Comparison of ENCODE assay signal across 10 cellular contexts in the genomic region with DNA sequence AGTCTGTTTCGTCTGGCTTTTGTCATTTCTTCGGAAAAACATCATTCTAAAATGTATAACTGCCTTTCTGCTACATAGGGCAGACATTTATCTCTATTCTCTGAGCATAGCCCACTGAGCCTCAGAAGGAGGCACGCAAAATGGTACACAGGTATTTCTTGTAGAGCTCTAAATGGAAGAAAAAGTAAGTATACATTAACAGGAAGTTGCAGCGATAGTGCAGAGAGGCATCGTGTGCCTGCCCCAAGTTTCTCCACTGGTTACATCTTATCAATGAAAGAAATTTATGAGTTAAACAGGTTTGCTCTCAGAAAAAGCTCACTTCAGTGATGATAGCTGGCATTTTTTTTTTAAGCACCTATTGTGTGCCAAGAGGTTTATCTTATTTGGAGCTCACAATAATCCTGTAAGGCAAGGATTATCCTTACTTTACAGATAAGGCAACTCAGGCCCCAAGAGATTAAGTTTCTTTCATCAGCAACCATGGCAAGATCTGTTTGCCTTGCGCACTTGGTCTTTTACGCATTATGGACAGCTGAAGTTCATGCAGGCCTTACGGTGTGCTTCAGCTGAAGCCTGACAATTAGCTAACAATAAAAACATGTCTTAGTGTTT. TPM values are rescaled to one million over a fixed set of nuclear protein-coding genes. Genes with fewer than 3 reads are reported as not detected.
DNase-seq lines count a peak whose midpoint lies in the region; ATAC-seq, FAIRE-seq and TF ChIP-seq lines count a peak whose summit lies in the region.
"Had no signal": no experiment of that assay in that cellular context is flagged by ENCODE, and none has a peak within 500 bp of the region (broad histone marks: within the 10 kb centered on the region; RNA-seq: fewer than 3 reads in every experiment).

No MANE protein-coding gene starts in this region.

- in situ Hi-C loops in IMR-90 (cut with MboI; ENCODE audit: low sequenced_read_pairs): no loop called here

- H2BK15ac ChIP-seq in IMR-90 (ENCODE audit: low read depth, low read length): no peak overlapping the region

- no peak for ATAC-seq in IMR-90 (ENCODE audit: low read depth)
- no peak for ATAC-seq in activated T-helper 17 cell treated with anti-CD3 and anti-CD28 coated beads, Interleukin-2, amount 50 U/mL, for 72 hours (replicated peaks)
- no peak for ATAC-seq in naive thymus-derived CD4-positive, alpha-beta T cell
- ATAC-seq: stimulated activated naive B cell treated with anti-CD40 and anti-IgM and Interleukin-4, amounts not matched to agents 10 μg/mL and 1 μg/mL and 100 μg/mL, for 72 hours had no signal

- no peak overlapping the region for H2AK9ac ChIP-seq in IMR-90 (replicated peaks; ENCODE audit: low read depth, low read length, poor library complexity)

- peak overlapping the region; percentile 86 to 97 (median 92) for H3K9ac ChIP-seq in BLaER1 treated with 17β-estradiol and CSF1 and Interleukin-3, amounts not matched to agents 10 nM and 100 nM
- no peak overlapping the region for H3K9ac ChIP-seq in IMR-90 (ENCODE audit: low read depth, low read length)

- no peak overlapping the region for H4K5ac ChIP-seq in IMR-90 (ENCODE audit: low read depth, low read length)

- no peak overlapping the region for H2BK120ac ChIP-seq in IMR-90 (ENCODE audit: low read depth, low read length)

- no peak overlapping the region for H2AFZ ChIP-seq in IMR-90 (replicated peaks; ENCODE audit: low read length, poor library complexity)

- H3K9me3 ChIP-seq in BLaER1 treated with 17β-estradiol and CSF1 and Interleukin-3, amounts not matched to agents 10 nM and 100 nM (replicated peaks in 1 of 11): peaks cover 14 to 31% (median 19%) of the 10 kb centered on the region in 11 experiments; a peak in 19 of 22 replicates
- H3K9me3 ChIP-seq in IMR-90 (ENCODE audit: control insufficient read depth, insufficient read depth, low read length): no peaks in the 10 kb centered on the region
- H3K9me3 ChIP-seq in naive thymus-derived CD4-positive, alpha-beta T cell (ENCODE audit: control insufficient read depth in 2 of 3, low read length in 3 of 3): no peaks in the 10 kb centered on the region

- H3K79me1 ChIP-seq in IMR-90 (ENCODE audit: low read depth in 1 of 2, low read length in 2 of 2): peaks cover 8 to 13% of the 10 kb centered on the region in 2 experiments

- peaks cover 0 to 6% (median 0%) of the 10 kb centered on the region in 11 experiments; a peak in 2 of 22 replicates for H3K36me3 ChIP-seq in BLaER1 treated with 17β-estradiol and CSF1 and Interleukin-3, amounts not matched to agents 10 nM and 100 nM
- H3K36me3 ChIP-seq in IMR-90 (ENCODE audit: control insufficient read depth, insufficient read depth, low read length): no peaks in the 10 kb centered on the region
- H3K36me3 ChIP-seq in naive thymus-derived CD4-positive, alpha-beta T cell (ENCODE audit: control insufficient read depth in 2 of 3, insufficient read depth in 3 of 3, low read length in 3 of 3): no peaks in the 10 kb centered on the region

- peak overlapping the region; percentile 95 to 98; a peak in 3 of 4 replicates for H4K8ac ChIP-seq in IMR-90 (ENCODE audit: low read depth in 2 of 2, low read length in 2 of 2)

- peaks cover 2% of the 10 kb centered on the region; the same call in 1 of the 2 replicates for H3K9me1 ChIP-seq in IMR-90 (ENCODE audit: insufficient read depth, low read length)

- H4K91ac ChIP-seq in IMR-90 (ENCODE audit: insufficient read depth, low read depth, low read length): no peak overlapping the region

- H3K27me3 Mint-ChIP-seq in activated T-helper 17 cell treated with anti-CD3 and anti-CD28 coated beads, Interleukin-2, amount 50 U/mL, for 72 hours: no peaks in the 10 kb centered on the region
- peaks cover 0 to 28% (median 0%) of the 10 kb centered on the region in 5 donors for H3K27me3 Mint-ChIP-seq in naive thymus-derived CD4-positive, alpha-beta T cell

- POLR2A ChIA-PET in IMR-90 (lab: Charles Lee; ENCODE audit: unreplicated experiment): no interaction called here
- POLR2A ChIA-PET in naive thymus-derived CD4-positive, alpha-beta T cell (lab: Charles Lee): interaction anchor here (0.5 to 5.5 kb wide), 25 partner anchors 8 to 1938 kb away, joined by 3 to 83 read pairs (median 4); a partner anchor contains a TSS

- TF ChIP-seq CTCF in IMR-90 (conservative IDR thresholded peaks at IDR 0.05; ENCODE audit: low read depth, low read length): no peak

- WGBS in IMR-90 (ENCODE audit: extremely low coverage in 2 of 2, insufficient read length in 1 of 2), 2 experiments: no CpG with 5 or more reads among the region's 8 CpGs

- DNase-seq in IMR-90: no peak
- peak in 3 of 9 donors; percentile 3 to 8 (median 5) for DNase-seq in naive thymus-derived CD4-positive, alpha-beta T cell
- DNase-seq in urothelium cell line (ENCODE audit: low spot score): no peak
- DNase-seq in NCI-H1417 treated with DMSO at 0.1 percent for 48 hours (lab: John Stamatoyannopoulos, UW): no peak
- DNase-seq in activated CD8-positive, alpha-beta memory T cell treated with anti-CD3 and anti-CD28 coated beads, Interleukin-2, amount 50 U/mL, for 4 hours: no peak
- DNase-seq in GM12892 (ENCODE audit: insufficient read length): no peak
- DNase-seq: hippocampal formation; stimulated activated naive B cell treated with anti-CD40 and anti-IgM and Interleukin-4, amounts not matched to agents 10 μg/mL and 1 μg/mL and 100 μg/mL, for 72 hours had no signal

- H3K4me3 Mint-ChIP-seq in activated T-helper 17 cell treated with anti-CD3 and anti-CD28 coated beads, Interleukin-2, amount 50 U/mL, for 72 hours: peak overlapping the region; percentile 92
- peak overlapping the region in 8 of 10 donors; percentile 83 to 99 (median 94) for H3K4me3 Mint-ChIP-seq in naive thymus-derived CD4-positive, alpha-beta T cell

- H2BK20ac ChIP-seq in IMR-90 (ENCODE audit: low read depth, low read length): no peak overlapping the region

- dilution Hi-C loops in IMR-90 (cut with HindIII; ENCODE audit: low sequenced_read_pairs, unreplicated experiment): no loop called here

- peak overlapping the region; percentile 87 to 98 (median 93) for H3K4me2 ChIP-seq in BLaER1 treated with 17β-estradiol and CSF1 and Interleukin-3, amounts not matched to agents 10 nM and 100 nM
- H3K4me2 ChIP-seq in IMR-90 (ENCODE audit: low read depth, low read length): no peak overlapping the region

- H2BK5ac ChIP-seq in IMR-90 (ENCODE audit: low read depth, low read length, poor library complexity, severe bottlenecking): no peak overlapping the region

- peaks cover 8% of the 10 kb centered on the region for H3K36me3 Mint-ChIP-seq in activated T-helper 17 cell treated with anti-CD3 and anti-CD28 coated beads, Interleukin-2, amount 50 U/mL, for 72 hours (ENCODE audit: low read depth)
- peaks cover 0 to 23% (median 3%) of the 10 kb centered on the region in 5 donors for H3K36me3 Mint-ChIP-seq in naive thymus-derived CD4-positive, alpha-beta T cell
- H3K36me3 Mint-ChIP-seq: stimulated activated naive B cell treated with anti-CD40 and anti-IgM and Interleukin-4, amounts not matched to agents 10 μg/mL and 1 μg/mL and 100 μg/mL, for 72 hours had no signal

- H3K27me3 ChIP-seq in BLaER1 treated with 17β-estradiol and CSF1 and Interleukin-3, amounts not matched to agents 10 nM and 100 nM: no peaks in the 10 kb centered on the region
- H3K27me3 ChIP-seq in IMR-90 (ENCODE audit: control insufficient read depth, insufficient read depth, low read length): no peaks in the 10 kb centered on the region
- H3K27me3 ChIP-seq in naive thymus-derived CD4-positive, alpha-beta T cell (ENCODE audit: control insufficient read depth in 2 of 2, insufficient read depth in 2 of 2, low read length in 2 of 2): no peaks in the 10 kb centered on the region

- no peak overlapping the region for H3K4ac ChIP-seq in IMR-90 (ENCODE audit: low read depth, low read length)

- FAIRE-seq in urothelium cell line (lab: Jason Lieb, UNC): no peak
- no peak for FAIRE-seq in GM12892 (lab: Jason Lieb, UNC)

- peaks cover 38 to 68% (median 56%) of the 10 kb centered on the region in 10 experiments for H3K4me1 ChIP-seq in BLaER1 treated with 17β-estradiol and CSF1 and Interleukin-3, amounts not matched to agents 10 nM and 100 nM
- H3K4me1 ChIP-seq in IMR-90 (ENCODE audit: control insufficient read depth, insufficient read depth, low read length): peaks cover 5% of the 10 kb centered on the region
- H3K4me1 ChIP-seq in naive thymus-derived CD4-positive, alpha-beta T cell (ENCODE audit: control insufficient read depth in 2 of 2, insufficient read depth in 2 of 2, low read length in 2 of 2): peaks cover 10 to 16% of the 10 kb centered on the region in 2 donors

- peaks cover 5% of the 10 kb centered on the region for H3K9me3 Mint-ChIP-seq in activated T-helper 17 cell treated with anti-CD3 and anti-CD28 coated beads, Interleukin-2, amount 50 U/mL, for 72 hours
- H3K9me3 Mint-ChIP-seq in naive thymus-derived CD4-positive, alpha-beta T cell: peaks cover 0 to 11% (median 1%) of the 10 kb centered on the region in 11 donors

- TF ChIP-seq RAD21 in IMR-90 (IDR thresholded peaks at IDR 0.05; ENCODE audit: low read length): no peak

- H3K14ac ChIP-seq in IMR-90 (replicated peaks; ENCODE audit: low read depth, low read length): no peak overlapping the region

- no TSS peak for BruUV-seq in IMR-90 (replicated peaks; lab: Mats Ljungman, UMichigan)

- H3K4me3 ChIP-seq in BLaER1 treated with 17β-estradiol and CSF1 and Interleukin-3, amounts not matched to agents 10 nM and 100 nM: peak overlapping the region in 9 of 10 experiments; percentile 14 to 80 (median 70); a peak in 11 of 20 replicates
- no peak overlapping the region for H3K4me3 ChIP-seq in IMR-90 (ENCODE audit: insufficient read depth, low read depth, low read length)
- no peak overlapping the region for H3K4me3 ChIP-seq in naive thymus-derived CD4-positive, alpha-beta T cell (ENCODE audit: low read length)

- H3K23ac ChIP-seq in IMR-90 (ENCODE audit: low read depth, low read length): no peak overlapping the region

- H3K27ac Mint-ChIP-seq in activated T-helper 17 cell treated with anti-CD3 and anti-CD28 coated beads, Interleukin-2, amount 50 U/mL, for 72 hours: peak overlapping the region; percentile 97
- H3K27ac Mint-ChIP-seq in naive thymus-derived CD4-positive, alpha-beta T cell: peak overlapping the region; percentile 98 to 100 (median 99)

- no peaks in the 10 kb centered on the region for H4K20me1 ChIP-seq in BLaER1 treated with 17β-estradiol and CSF1 and Interleukin-3, amounts not matched to agents 10 nM and 100 nM
- no peaks in the 10 kb centered on the region for H4K20me1 ChIP-seq in IMR-90 (ENCODE audit: insufficient read depth, low read length)

- intact Hi-C loops in IMR-90 (cut with micrococcal nuclease): loop anchor here (5.0 kb wide), 1 partner anchor 127 kb away; no protein-coding TSS in a partner anchor
- intact Hi-C loops in naive thymus-derived CD4-positive, alpha-beta T cell (cut with micrococcal nuclease): loop anchor here (2.0 to 10.0 kb wide), 5 partner anchors 379 to 1982 kb away; a partner anchor contains a TSS

- TF ChIP-seq POLR2A in IMR-90 (IDR thresholded peaks at IDR 0.05; ENCODE audit: low read depth, low read length) (no peak), GM12892 (IDR thresholded peaks at IDR 0.05; ENCODE audit: low read depth, low read length) (no peak)

- CTCF ChIA-PET in IMR-90 (lab: Yijun Ruan, JAX): no interaction called here
- CTCF ChIA-PET in naive thymus-derived CD4-positive, alpha-beta T cell (lab: Charles Lee): interaction anchor here (0.5 to 1.2 kb wide), 5 partner anchors 16 to 199 kb away, joined by 3 to 5 read pairs (median 3); no protein-coding TSS in a partner anchor

- peak overlapping the region; percentile 86 to 98 (median 94) for H3K27ac ChIP-seq in BLaER1 treated with 17β-estradiol and CSF1 and Interleukin-3, amounts not matched to agents 10 nM and 100 nM
- no peak overlapping the region for H3K27ac ChIP-seq in IMR-90 (ENCODE audit: insufficient read depth, low read length)
- peak overlapping the region; percentile 96 for H3K27ac ChIP-seq in naive thymus-derived CD4-positive, alpha-beta T cell (ENCODE audit: low read depth, low read length)

- no peak overlapping the region for H3K18ac ChIP-seq in IMR-90 (ENCODE audit: low read depth, low read length)

- no peak overlapping the region for H3K56ac ChIP-seq in IMR-90 (ENCODE audit: extremely low read depth, insufficient read depth, low read length)

- peaks cover 8% of the 10 kb centered on the region for H3K4me1 Mint-ChIP-seq in activated T-helper 17 cell treated with anti-CD3 and anti-CD28 coated beads, Interleukin-2, amount 50 U/mL, for 72 hours
- peaks cover 16 to 44% (median 31%) of the 10 kb centered on the region in 7 donors for H3K4me1 Mint-ChIP-seq in naive thymus-derived CD4-positive, alpha-beta T cell

- H2AK5ac ChIP-seq in IMR-90 (ENCODE audit: low read depth, low read length): no peak overlapping the region

RNA-seq across cellular contexts. Expression of a gene that starts 1.2 kb away (rescaled TPM):
- total RNA-seq in IMR-90 (2012; rRNA removed): 5.2 and 5.3 TPM in 2 replicates
- polyA plus RNA-seq in IMR-90 (2012; rRNA removed): 3.0 and 4.0 TPM in 2 replicates
- 1.4 and 2.8 TPM in 2 replicates for polyA plus RNA-seq in IMR-90 (2012; cell fraction: cytosol; rRNA removed)
- 1.9 and 5.6 TPM in 2 replicates for polyA plus RNA-seq in IMR-90 (2012; cell fraction: nucleus; rRNA removed; ENCODE audit: low replicate concordance)
- total RNA-seq in activated T-helper 17 cell treated with anti-CD3 and anti-CD28 coated beads, Interleukin-2, amount 50 U/mL, for 72 hours: 1 to 10 TPM; 6.1 to 7.7 TPM
- total RNA-seq in naive thymus-derived CD4-positive, alpha-beta T cell: 10 to 100 TPM in 3 of 5 experiments, 1 to 10 TPM in 2; 7.6 to 17.8 (median 10.1) TPM
- polyA plus RNA-seq in naive thymus-derived CD4-positive, alpha-beta T cell: 10 to 100 TPM; 14.6 to 19.7 TPM
- polyA plus RNA-seq in GM12892 (2012; ENCODE audit: missing spikeins): 11.4 TPM

Comparison
In these comparisons a context has a peak if more than half of its experiments do, and no peak if none do; other contexts are left out.
1. H3K4me3 ChIP-seq: peak in BLaER1 treated with 17β-estradiol and CSF1 and Interleukin-3, amounts not matched to agents 10 nM and 100 nM (9 of 10); none in IMR-90 (single experiment) and naive thymus-derived CD4-positive, alpha-beta T cell (single experiment).